25 cellular contexts compared by ENCODE assay signal in genomic region chr5:35115920-35116319, GRCh38.
"Had no signal": no experiment of that assay in that cellular context is flagged by ENCODE, and none has a peak within 500 bp of the region (broad histone marks: within the 10 kb centered on the region; RNA-seq: fewer than 3 reads in every experiment).

No MANE protein-coding gene starts in this region.

- H3K27me3 ChIP-seq: left lung, ovary, stomach, testis, tibial artery, uterus had no signal

- H3K4me3 ChIP-seq: left lung, lung, mucosa of descending colon, ovary, skin epidermis, stomach, testis, tibial artery, uterus had no signal

- DNase-seq: hippocampal formation; kidney; left colon; left lung; midbrain; mucosa of descending colon; naive thymus-derived CD4-positive, alpha-beta T cell; ovary; retina; right cardiac atrium; stimulated activated CD4-positive, alpha-beta T cell treated with anti-CD3 and anti-CD28 coated beads, Interleukin-12 subunit alpha, Interleukin-12 subunit beta, amount 100 ng/mL, for 4 hours; stimulated activated CD4-positive, alpha-beta T cell treated with anti-CD3 and anti-CD28 coated beads, Interleukin-15, amount 100 ng/mL, for 24 hours; stimulated activated CD4-positive, alpha-beta T cell treated with anti-CD3 and anti-CD28 coated beads, Interleukin-2, amount 100 ng/mL, for 24 hours; stimulated activated CD4-positive, alpha-beta T cell treated with anti-CD3 and anti-CD28 coated beads, Interleukin-4, amount 100 ng/mL, for 1 hour; stimulated activated naive B cell treated with anti-CD40 and anti-IgM and Interleukin-4, amounts not matched to agents 10 μg/mL and 1 μg/mL and 100 μg/mL, for 72 hours; stimulated activated naive CD8-positive, alpha-beta T cell treated with anti-CD3 and anti-CD28 coated beads, Interleukin-15, Interleukin-2, amounts not matched to agents 100 U/mL and 50 U/mL, for 24 hours; stomach; testis; tibial artery; uterus had no signal

- H3K36me3 ChIP-seq: left lung, ovary, stomach, tibial artery, uterus had no signal

- H3K27ac ChIP-seq: left lung, ovary, skin epidermis, stomach, testis, tibial artery, uterus had no signal

- H3K4me1 ChIP-seq: left lung, testis, tibial artery had no signal

- ATAC-seq: left lung; mucosa of descending colon; naive thymus-derived CD4-positive, alpha-beta T cell; natural killer cell treated with Interleukin-12 subunit alpha and Interleukin-12 subunit beta and Interleukin-15 and Interleukin-18, amount 100 ng/mL, for 72 hours; right cardiac atrium; sciatic nerve; stimulated activated naive B cell treated with anti-CD40 and anti-IgM and Interleukin-4, amounts not matched to agents 10 μg/mL and 1 μg/mL and 100 μg/mL, for 72 hours; stimulated activated naive CD8-positive, alpha-beta T cell treated with anti-CD3 and anti-CD28 coated beads, Interleukin-15, Interleukin-2, amounts not matched to agents 100 U/mL and 50 U/mL, for 24 hours had no signal

- FAIRE-seq: islet of Langerhans, kidney had no signal

- H3K9me3 ChIP-seq: left lung, mucosa of descending colon, ovary, stomach, testis, tibial artery, uterus had no signal
